In genomic region chr6:106799008-106799952, GRCh38 we compare ENCODE assay signal across 8 cellular contexts.
A peak's percentile ranks its signal among the peaks of the same experiment; 100 is the strongest.
DNase-seq lines count a peak whose midpoint lies in the region; ATAC-seq and TF ChIP-seq lines count a peak whose summit lies in the region.

No MANE protein-coding gene starts in this region.

- no peaks in the 10 kb centered on the region for H3K27me3 ChIP-seq in HUES48 (ENCODE audit: control insufficient read depth, insufficient read depth, low read length)
- no peaks in the 10 kb centered on the region for H3K27me3 ChIP-seq in WERI-Rb-1 (ENCODE audit: insufficient read depth, low read depth, severe bottlenecking)
- peaks cover 32% of the 10 kb centered on the region for H3K27me3 ChIP-seq in left ventricle myocardium inferior (ENCODE audit: low read depth)

- H3K4me1 ChIP-seq in HUES48 (ENCODE audit: control insufficient read depth, insufficient read depth, low read length) (peaks cover 27% of the 10 kb centered on the region), left ventricle myocardium inferior (no peaks in the 10 kb centered on the region)

- no peaks in the 10 kb centered on the region for H3K36me3 Mint-ChIP-seq in stimulated activated effector memory CD8-positive, alpha-beta T cell treated with anti-CD3 and anti-CD28 coated beads, Interleukin-12 subunit alpha, Interleukin-12 subunit beta, amount 100 ng/mL, for 72 hours

- H3K9me3 Mint-ChIP-seq in stimulated activated effector memory CD8-positive, alpha-beta T cell treated with anti-CD3 and anti-CD28 coated beads, Interleukin-12 subunit alpha, Interleukin-12 subunit beta, amount 100 ng/mL, for 72 hours: no peaks in the 10 kb centered on the region

- H3K9me3 ChIP-seq in HUES48 (ENCODE audit: control insufficient read depth, insufficient read depth, low read length): no peaks in the 10 kb centered on the region
- no peaks in the 10 kb centered on the region for H3K9me3 ChIP-seq in WERI-Rb-1 (ENCODE audit: severe bottlenecking)
- no peaks in the 10 kb centered on the region for H3K9me3 ChIP-seq in left ventricle myocardium inferior (replicated peaks)

- DNase-seq in SIG-M5 treated with dmso at 0.1 percent for 504 hours (lab: John Stamatoyannopoulos, UW; ENCODE audit: unreplicated experiment): peak; percentile 11
- no peak for DNase-seq in SIG-M5 (lab: John Stamatoyannopoulos, UW)
- DNase-seq in ecto neural progenitor cell (ENCODE audit: low spot score): peak; percentile 53
- no peak for DNase-seq in stimulated activated effector memory CD8-positive, alpha-beta T cell treated with anti-CD3 and anti-CD28 coated beads, Interleukin-12 subunit alpha, Interleukin-12 subunit beta, amount 100 ng/mL, for 72 hours (ENCODE audit: low spot score in 2 of 2)
- no peak for DNase-seq in WERI-Rb-1
- DNase-seq in iPS-NIHi7 (ENCODE audit: extremely low spot score): no peak
- DNase-seq in left ventricle myocardium inferior: no peak

- H3K27ac ChIP-seq in HUES48 (ENCODE audit: low read depth, low read length): peak overlapping the region; percentile 54
- no peak overlapping the region for H3K27ac ChIP-seq in WERI-Rb-1
- no peak overlapping the region for H3K27ac ChIP-seq in left ventricle myocardium inferior (replicated peaks)

- no peak overlapping the region for H3K9ac ChIP-seq in HUES48 (ENCODE audit: low read depth, low read length)

- H3K4me3 ChIP-seq in HUES48 (ENCODE audit: low read depth, low read length): no peak overlapping the region
- no peak overlapping the region for H3K4me3 ChIP-seq in WERI-Rb-1 (ENCODE audit: low read depth, low read length)
- H3K4me3 ChIP-seq in left ventricle myocardium inferior: no peak overlapping the region

- TF ChIP-seq CTCF in WERI-Rb-1 (IDR thresholded peaks at IDR 0.05; ENCODE audit: low read depth, low read length): no peak
- TF ChIP-seq CTCF in left ventricle myocardium inferior (IDR thresholded peaks at IDR 0.05; ENCODE audit: borderline replicate concordance): no peak

- peaks cover 6% of the 10 kb centered on the region for H3K4me1 Mint-ChIP-seq in stimulated activated effector memory CD8-positive, alpha-beta T cell treated with anti-CD3 and anti-CD28 coated beads, Interleukin-12 subunit alpha, Interleukin-12 subunit beta, amount 100 ng/mL, for 72 hours

- H3K36me3 ChIP-seq in HUES48 (ENCODE audit: control insufficient read depth, insufficient read depth, low read length) (no peaks in the 10 kb centered on the region), WERI-Rb-1 (no peaks in the 10 kb centered on the region), left ventricle myocardium inferior (no peaks in the 10 kb centered on the region)

- intact Hi-C loops in left ventricle myocardium inferior (cut with micrococcal nuclease): no loop called here

- peak; percentile 72 for ATAC-seq in stimulated activated effector memory CD8-positive, alpha-beta T cell treated with anti-CD3 and anti-CD28 coated beads, Interleukin-12 subunit alpha, Interleukin-12 subunit beta, amount 100 ng/mL, for 72 hours

- H3K27ac Mint-ChIP-seq in stimulated activated effector memory CD8-positive, alpha-beta T cell treated with anti-CD3 and anti-CD28 coated beads, Interleukin-12 subunit alpha, Interleukin-12 subunit beta, amount 100 ng/mL, for 72 hours: no peak overlapping the region

- H3K4me3 Mint-ChIP-seq in stimulated activated effector memory CD8-positive, alpha-beta T cell treated with anti-CD3 and anti-CD28 coated beads, Interleukin-12 subunit alpha, Interleukin-12 subunit beta, amount 100 ng/mL, for 72 hours: no peak overlapping the region

Comparison
In these comparisons a context has a peak if more than half of its experiments do, and no peak if none do; other contexts are left out.
1. DNase-seq: peak in SIG-M5 treated with dmso at 0.1 percent for 504 hours (single experiment) and ecto neural progenitor cell (single experiment); none in SIG-M5 (single experiment), stimulated activated effector memory CD8-positive, alpha-beta T cell treated with anti-CD3 and anti-CD28 coated beads, Interleukin-12 subunit alpha, Interleukin-12 subunit beta, amount 100 ng/mL, for 72 hours (0 of 2), WERI-Rb-1 (single experiment), iPS-NIHi7 (single experiment) and left ventricle myocardium inferior (single experiment).